Comparison of ENCODE assay signal across 19 cellular contexts in genomic region chr17:78667091-78667490, GRCh38.
DNase-seq lines count a peak whose midpoint lies in the region; ATAC-seq and TF ChIP-seq lines count a peak whose summit lies in the region.
"Had no signal": no experiment of that assay in that cellular context is flagged by ENCODE, and none has a peak within 500 bp of the region (broad histone marks: within the 10 kb centered on the region; RNA-seq: fewer than 3 reads in every experiment).

No MANE protein-coding gene starts in this region.

- H3K36me3 ChIP-seq in lower lobe of right lung = no peaks in the 10 kb centered on the region
- H3K36me3 ChIP-seq: BE2C, esophagus squamous epithelium, HAP-1, sigmoid colon had no signal

- no peak for TF ChIP-seq CTCF in activated CD8-positive, alpha-beta T cell treated with anti-CD3 and anti-CD28 coated beads for 36 hours (IDR thresholded peaks at IDR 0.05)
- no peak for TF ChIP-seq CTCF in lower lobe of right lung (IDR thresholded peaks at IDR 0.05)

- no peak for ATAC-seq in stimulated activated naive CD8-positive, alpha-beta T cell treated with anti-CD3 and anti-CD28 coated beads, Interleukin-15, Interleukin-2, amounts not matched to agents 100 U/mL and 50 U/mL, for 24 hours
- ATAC-seq in activated CD8-positive, alpha-beta T cell treated with anti-CD3 and anti-CD28 coated beads for 36 hours = no peak
- no peak for ATAC-seq in lower lobe of right lung
- ATAC-seq in esophagus mucosa = no peak
- ATAC-seq in HG02642 (IDR thresholded peaks at IDR 0.05; ENCODE audit: poor library complexity, unreplicated experiment) = no peak

- intact Hi-C loops in activated CD8-positive, alpha-beta T cell treated with anti-CD3 and anti-CD28 coated beads for 36 hours (cut with micrococcal nuclease) = no loop called here
- intact Hi-C loops in lower lobe of right lung (cut with DNase I) = no loop called here

- H3K36me3 Mint-ChIP-seq in stimulated activated naive CD8-positive, alpha-beta T cell treated with anti-CD3 and anti-CD28 coated beads, Interleukin-15, Interleukin-2, amounts not matched to agents 100 ng/mL and 50 ng/mL, for 24 hours (ENCODE audit: low read depth) = peaks cover 7% of the 10 kb centered on the region
- H3K36me3 Mint-ChIP-seq in activated CD8-positive, alpha-beta T cell treated with anti-CD3 and anti-CD28 coated beads for 36 hours (ENCODE audit: low read depth) = peaks cover 4% of the 10 kb centered on the region

- peak overlapping the region; percentile 76 for H3K27ac Mint-ChIP-seq in stimulated activated naive CD8-positive, alpha-beta T cell treated with anti-CD3 and anti-CD28 coated beads, Interleukin-15, Interleukin-2, amounts not matched to agents 100 ng/mL and 50 ng/mL, for 24 hours
- H3K27ac Mint-ChIP-seq in activated CD8-positive, alpha-beta T cell treated with anti-CD3 and anti-CD28 coated beads for 36 hours = peak overlapping the region; percentile 62

- H3K4me3 ChIP-seq in lower lobe of right lung = no peak overlapping the region
- H3K4me3 ChIP-seq: esophagus squamous epithelium, HAP-1, sigmoid colon had no signal

- H3K4me3 Mint-ChIP-seq in stimulated activated naive CD8-positive, alpha-beta T cell treated with anti-CD3 and anti-CD28 coated beads, Interleukin-15, Interleukin-2, amounts not matched to agents 100 ng/mL and 50 ng/mL, for 24 hours = no peak overlapping the region
- no peak overlapping the region for H3K4me3 Mint-ChIP-seq in activated CD8-positive, alpha-beta T cell treated with anti-CD3 and anti-CD28 coated beads for 36 hours

- peaks cover 27% of the 10 kb centered on the region for H3K4me1 ChIP-seq in lower lobe of right lung
- H3K4me1 ChIP-seq: HAP-1 had no signal

- no peaks in the 10 kb centered on the region for H3K27me3 ChIP-seq in lower lobe of right lung (ENCODE audit: low read depth)
- H3K27me3 ChIP-seq: BE2C, esophagus squamous epithelium, sigmoid colon had no signal

- peak overlapping the region; percentile 79 for H3K27ac ChIP-seq in lower lobe of right lung
- H3K27ac ChIP-seq: neutrophil had no signal

- CTCF ChIA-PET in activated CD8-positive, alpha-beta T cell treated with anti-CD3 and anti-CD28 coated beads for 36 hours (lab: Charles Lee) = interaction anchor here (1.3 to 1.8 kb wide), 2 partner anchors 9 to 12 kb away, joined by 3 to 6 read pairs; no protein-coding TSS in a partner anchor

- H3K9me3 Mint-ChIP-seq in stimulated activated naive CD8-positive, alpha-beta T cell treated with anti-CD3 and anti-CD28 coated beads, Interleukin-15, Interleukin-2, amounts not matched to agents 100 ng/mL and 50 ng/mL, for 24 hours = no peaks in the 10 kb centered on the region
- no peaks in the 10 kb centered on the region for H3K9me3 Mint-ChIP-seq in activated CD8-positive, alpha-beta T cell treated with anti-CD3 and anti-CD28 coated beads for 36 hours

- POLR2A ChIA-PET in activated CD8-positive, alpha-beta T cell treated with anti-CD3 and anti-CD28 coated beads for 36 hours (lab: Charles Lee) = interaction anchor here (1.3 to 2.2 kb wide), 2 partner anchors 8 to 10 kb away, joined by 3 to 8 read pairs; no protein-coding TSS in a partner anchor

- no peaks in the 10 kb centered on the region for H3K27me3 Mint-ChIP-seq in stimulated activated naive CD8-positive, alpha-beta T cell treated with anti-CD3 and anti-CD28 coated beads, Interleukin-15, Interleukin-2, amounts not matched to agents 100 ng/mL and 50 ng/mL, for 24 hours
- H3K27me3 Mint-ChIP-seq in activated CD8-positive, alpha-beta T cell treated with anti-CD3 and anti-CD28 coated beads for 36 hours = no peaks in the 10 kb centered on the region

- H3K9me3 ChIP-seq in lower lobe of right lung = no peaks in the 10 kb centered on the region
- H3K9me3 ChIP-seq: BE2C, esophagus squamous epithelium, HAP-1, neutrophil, sigmoid colon had no signal

- no peak for DNase-seq in stimulated activated naive CD8-positive, alpha-beta T cell treated with anti-CD3 and anti-CD28 coated beads, Interleukin-15, Interleukin-2, amounts not matched to agents 100 U/mL and 50 U/mL, for 24 hours
- DNase-seq in activated CD8-positive, alpha-beta T cell treated with anti-CD3 and anti-CD28 coated beads for 36 hours = no peak
- DNase-seq in lower lobe of right lung (no peak), GM03348 (ENCODE audit: low spot score) (no peak)
- DNase-seq: activated CD4-positive, alpha-beta T cell treated with anti-CD3 and anti-CD28 coated beads for 48 hours; BE2C; DMS79; esophagus squamous epithelium; mesenchymal stem cell; NCI-H1436; NCI-H226; NK-92 treated with Interleukin-12 subunit alpha and Interleukin-12 subunit beta, amount 100 ng/mL, for 24 hours; sigmoid colon; stimulated activated CD4-positive, alpha-beta T cell treated with anti-CD3 and anti-CD28 coated beads, Interleukin-2, amount 100 ng/mL, for 24 hours had no signal

- peaks cover 22% of the 10 kb centered on the region for H3K4me1 Mint-ChIP-seq in stimulated activated naive CD8-positive, alpha-beta T cell treated with anti-CD3 and anti-CD28 coated beads, Interleukin-15, Interleukin-2, amounts not matched to agents 100 ng/mL and 50 ng/mL, for 24 hours (ENCODE audit: low read depth)
- peaks cover 22% of the 10 kb centered on the region for H3K4me1 Mint-ChIP-seq in activated CD8-positive, alpha-beta T cell treated with anti-CD3 and anti-CD28 coated beads for 36 hours (ENCODE audit: low read depth)
